8 cellular contexts compared by ENCODE assay signal in genomic region chrX:13750204-13750603, GRCh38. TPM values are rescaled to one million over a fixed set of nuclear protein-coding genes. Genes with fewer than 3 reads are reported as not detected.
DNase-seq lines count a peak whose midpoint lies in the region; ATAC-seq and TF ChIP-seq lines count a peak whose summit lies in the region.

No MANE protein-coding gene starts in this region.

- no peaks in the 10 kb centered on the region for H3K27me3 Mint-ChIP-seq in central memory CD8-positive, alpha-beta T cell
- peaks cover 0 to 5% of the 10 kb centered on the region in 2 donors for H3K27me3 Mint-ChIP-seq in natural killer cell treated with Interleukin-12 subunit alpha and Interleukin-12 subunit beta and Interleukin-15 and Interleukin-18, amount 100 ng/mL, for 72 hours
- no peaks in the 10 kb centered on the region for H3K27me3 Mint-ChIP-seq in glutamatergic neuron (ENCODE audit: unreplicated experiment)

- peaks cover 3% of the 10 kb centered on the region; the same call in 1 of the 2 replicates for H3K4me1 ChIP-seq in HAP-1

- peak; percentile 56 for DNase-seq in DMS53 (lab: John Stamatoyannopoulos, UW)
- peak; percentile 36 to 51 for DNase-seq in HAP-1 (ENCODE audit: low spot score in 2 of 2)
- peak; percentile 13 for DNase-seq in NCI-H524 treated with DMSO at 0.1 percent for 48 hours (lab: John Stamatoyannopoulos, UW)
- no peak for DNase-seq in central memory CD8-positive, alpha-beta T cell (ENCODE audit: low spot score in 2 of 2)
- no peak for DNase-seq in natural killer cell treated with Interleukin-12 subunit alpha and Interleukin-12 subunit beta and Interleukin-15 and Interleukin-18, amount 100 ng/mL, for 72 hours (ENCODE audit: low spot score)
- no peak for DNase-seq in stimulated activated CD4-positive, alpha-beta T cell treated with anti-CD3 and anti-CD28 coated beads, Interleukin-1b, Interleukin-23, amount 100 ng/mL, for 48 hours
- no peak for DNase-seq in glutamatergic neuron

- peaks cover 51% of the 10 kb centered on the region for H3K36me3 ChIP-seq in HAP-1 (replicated peaks)

- peak overlapping the region; percentile 59 for H3K27ac Mint-ChIP-seq in central memory CD8-positive, alpha-beta T cell (ENCODE audit: low read depth)
- peak overlapping the region; percentile 60 to 78 for H3K27ac Mint-ChIP-seq in natural killer cell treated with Interleukin-12 subunit alpha and Interleukin-12 subunit beta and Interleukin-15 and Interleukin-18, amount 100 ng/mL, for 72 hours
- H3K27ac Mint-ChIP-seq in glutamatergic neuron (ENCODE audit: unreplicated experiment): no peak overlapping the region

- H3K9me3 ChIP-seq in HAP-1: no peaks in the 10 kb centered on the region

- no peak overlapping the region for H3K4me3 ChIP-seq in HAP-1

- H3K9me3 Mint-ChIP-seq in central memory CD8-positive, alpha-beta T cell: no peaks in the 10 kb centered on the region
- H3K9me3 Mint-ChIP-seq in natural killer cell treated with Interleukin-12 subunit alpha and Interleukin-12 subunit beta and Interleukin-15 and Interleukin-18, amount 100 ng/mL, for 72 hours: no peaks in the 10 kb centered on the region
- H3K9me3 Mint-ChIP-seq in glutamatergic neuron (ENCODE audit: unreplicated experiment): no peaks in the 10 kb centered on the region

- no peak for TF ChIP-seq CTCF in glutamatergic neuron (IDR thresholded peaks at IDR 0.05; ENCODE audit: partially characterized antibody, unreplicated experiment)

- peak; percentile 56 for ATAC-seq in central memory CD8-positive, alpha-beta T cell (replicated peaks; ENCODE audit: extremely low read depth, poor library complexity, severe bottlenecking)
- no peak for ATAC-seq in natural killer cell treated with Interleukin-12 subunit alpha and Interleukin-12 subunit beta and Interleukin-15 and Interleukin-18, amount 100 ng/mL, for 72 hours
- no peak for ATAC-seq in GM21717 (IDR thresholded peaks at IDR 0.05; ENCODE audit: unreplicated experiment)

- H3K27me3 ChIP-seq in HAP-1 (ENCODE audit: low read depth): no peaks in the 10 kb centered on the region

- in situ Hi-C loops in HAP-1 (cut with MboI; ENCODE audit: low sequenced_read_pairs): no loop called here

- H3K4me1 Mint-ChIP-seq in central memory CD8-positive, alpha-beta T cell: peaks cover 22% of the 10 kb centered on the region
- H3K4me1 Mint-ChIP-seq in natural killer cell treated with Interleukin-12 subunit alpha and Interleukin-12 subunit beta and Interleukin-15 and Interleukin-18, amount 100 ng/mL, for 72 hours (ENCODE audit: low read depth in 2 of 2): peaks cover 33 to 35% of the 10 kb centered on the region in 2 donors
- H3K4me1 Mint-ChIP-seq in glutamatergic neuron (ENCODE audit: low read depth, unreplicated experiment): no peaks in the 10 kb centered on the region

- H3K36me3 Mint-ChIP-seq in central memory CD8-positive, alpha-beta T cell (ENCODE audit: insufficient read depth): peaks cover 52% of the 10 kb centered on the region
- H3K36me3 Mint-ChIP-seq in natural killer cell treated with Interleukin-12 subunit alpha and Interleukin-12 subunit beta and Interleukin-15 and Interleukin-18, amount 100 ng/mL, for 72 hours: peaks cover 19% of the 10 kb centered on the region
- no peaks in the 10 kb centered on the region for H3K36me3 Mint-ChIP-seq in glutamatergic neuron (ENCODE audit: unreplicated experiment)

- no peak overlapping the region for H3K4me3 Mint-ChIP-seq in central memory CD8-positive, alpha-beta T cell
- peak overlapping the region; percentile 41 for H3K4me3 Mint-ChIP-seq in natural killer cell treated with Interleukin-12 subunit alpha and Interleukin-12 subunit beta and Interleukin-15 and Interleukin-18, amount 100 ng/mL, for 72 hours
- no peak overlapping the region for H3K4me3 Mint-ChIP-seq in glutamatergic neuron (ENCODE audit: unreplicated experiment)

RNA-seq across cellular contexts. Expression of gene OFD1, which starts 15.7 kb away (rescaled TPM):
- total RNA-seq in natural killer cell treated with Interleukin-12 subunit alpha and Interleukin-12 subunit beta and Interleukin-15 and Interleukin-18, amount 100 ng/mL, for 72 hours: 10 to 100 TPM; 39.1 to 46.1 TPM
- total RNA-seq in glutamatergic neuron (ENCODE audit: unreplicated experiment): 28.5 TPM

RNA-seq across cellular contexts. Expression of gene TRAPPC2, which starts 15.8 kb away (rescaled TPM):
- total RNA-seq in natural killer cell treated with Interleukin-12 subunit alpha and Interleukin-12 subunit beta and Interleukin-15 and Interleukin-18, amount 100 ng/mL, for 72 hours: 10 to 100 TPM; 27.5 to 32.0 TPM
- total RNA-seq in glutamatergic neuron (ENCODE audit: unreplicated experiment): 25.8 TPM

Comparison
In these comparisons a context has a peak if more than half of its experiments do, and no peak if none do; other contexts are left out.
1. DNase-seq: peak in DMS53 (single experiment), HAP-1 (2 of 2) and NCI-H524 treated with DMSO at 0.1 percent for 48 hours (single experiment); none in central memory CD8-positive, alpha-beta T cell (0 of 2), natural killer cell treated with Interleukin-12 subunit alpha and Interleukin-12 subunit beta and Interleukin-15 and Interleukin-18, amount 100 ng/mL, for 72 hours (single experiment), stimulated activated CD4-positive, alpha-beta T cell treated with anti-CD3 and anti-CD28 coated beads, Interleukin-1b, Interleukin-23, amount 100 ng/mL, for 48 hours (single experiment) and glutamatergic neuron (single experiment).